In genomic region chr2:82789886-82790276, GRCh38 we compare ENCODE assay signal across 25 cellular contexts.
DNase-seq lines count a peak whose midpoint lies in the region; ATAC-seq and TF ChIP-seq lines count a peak whose summit lies in the region.
"Had no signal": no experiment of that assay in that cellular context is flagged by ENCODE, and none has a peak within 500 bp of the region (broad histone marks: within the 10 kb centered on the region; RNA-seq: fewer than 3 reads in every experiment).

No MANE protein-coding gene starts in this region.

- no peak overlapping the region for H3K14ac ChIP-seq in trophoblast cell (ENCODE audit: low read length)

- no peak overlapping the region for H2AK5ac ChIP-seq in trophoblast cell (ENCODE audit: low read length)

- H3K4me3 ChIP-seq in epithelial cell of esophagus (ENCODE audit: low read length) (no peak overlapping the region), right lobe of liver (peak overlapping the region in 2 of 3 donors; percentile 17 to 49), trophoblast cell (ENCODE audit: low read depth, low read length) (no peak overlapping the region)
- H3K4me3 ChIP-seq: coronary artery, tibial artery had no signal

- no peak overlapping the region for H3K9ac ChIP-seq in trophoblast cell (ENCODE audit: low read length)

- DNase-seq in NCI-H510A treated with DMSO at 0.1 percent for 48 hours (lab: John Stamatoyannopoulos, UW): peak; percentile 71
- DNase-seq in NCI-H510A (lab: John Stamatoyannopoulos, UW): no peak
- DNase-seq in epithelial cell of esophagus (ENCODE audit: low read depth): peak; percentile 3
- no peak for DNase-seq in right lobe of liver
- no peak for DNase-seq in trophoblast cell
- DNase-seq in SHP77 (lab: John Stamatoyannopoulos, UW): no peak
- DNase-seq in A172 (ENCODE audit: low spot score): no peak
- DNase-seq: activated CD4-positive, alpha-beta T cell treated with anti-CD3 and anti-CD28 coated beads for 48 hours; foreskin melanocyte; HFFc6; mesendoderm; MM.1S; naive thymus-derived CD8-positive, alpha-beta T cell; NCI-H146; NCI-H774; OCI-M1; SIG-M5; stimulated activated CD4-positive, alpha-beta T cell treated with anti-CD3 and anti-CD28 coated beads, Interleukin-1b, Interleukin-23, amount 100 ng/mL, for 48 hours; T-helper 1 cell; tibial artery had no signal

- no peak for TF ChIP-seq POLR2A in right lobe of liver (IDR thresholded peaks at IDR 0.05)

- ATAC-seq in right lobe of liver: peak; percentile 77 to 83 (median 80)
- no peak for ATAC-seq in HG02938 (IDR thresholded peaks at IDR 0.05; ENCODE audit: unreplicated experiment)
- ATAC-seq: naive thymus-derived CD8-positive, alpha-beta T cell; stimulated activated memory B cell treated with anti-CD40 and anti-IgM and Interleukin-4, amounts not matched to agents 10 μg/mL and 1 μg/mL and 100 μg/mL, for 72 hours had no signal

- H3K27me3 ChIP-seq in right lobe of liver (no peaks in the 10 kb centered on the region), trophoblast cell (ENCODE audit: insufficient read depth, low read length) (no peaks in the 10 kb centered on the region)
- H3K27me3 ChIP-seq: tibial artery had no signal

- TF ChIP-seq CTCF in epithelial cell of esophagus (IDR thresholded peaks at IDR 0.05; ENCODE audit: insufficient read depth, low read depth, low read length, missing control alignments) (no peak), right lobe of liver (IDR thresholded peaks at IDR 0.05) (no peak)

- H3K36me3 ChIP-seq in right lobe of liver (no peaks in the 10 kb centered on the region), trophoblast cell (ENCODE audit: control insufficient read depth in 1 of 2, insufficient read depth in 2 of 2, low read length in 2 of 2) (no peaks in the 10 kb centered on the region)
- H3K36me3 ChIP-seq: tibial artery had no signal

- no peak overlapping the region for H3K23ac ChIP-seq in trophoblast cell (ENCODE audit: low read length)

- H2BK120ac ChIP-seq in trophoblast cell (ENCODE audit: insufficient read depth, low read length, poor library complexity): no peak overlapping the region

- intact Hi-C loops in right lobe of liver (cut with DNase I): no loop called here

- H3K79me1 ChIP-seq in trophoblast cell (ENCODE audit: low read length): no peaks in the 10 kb centered on the region

- H4K12ac ChIP-seq in trophoblast cell (ENCODE audit: low read depth, low read length): no peak overlapping the region

- no peaks in the 10 kb centered on the region for H3K9me3 ChIP-seq in right lobe of liver
- no peaks in the 10 kb centered on the region for H3K9me3 ChIP-seq in trophoblast cell (ENCODE audit: insufficient read depth, low read depth, low read length)
- H3K9me3 ChIP-seq: tibial artery had no signal

- 18% methylated on average over 2 of the region's 2 CpGs for WGBS in right lobe of liver (ENCODE audit: insufficient coverage, low coverage, low lambda C conversion rate, missing lambda C conversion rate)
- WGBS in trophoblast cell (ENCODE audit: extremely low coverage, insufficient coverage, insufficient read length): no CpG with 5 or more reads among the region's 2 CpGs

- H3K4me1 ChIP-seq in right lobe of liver (peaks cover 0 to 6% (median 2%) of the 10 kb centered on the region in 4 donors), trophoblast cell (ENCODE audit: control insufficient read depth in 1 of 2, insufficient read depth in 2 of 2, low read length in 2 of 2) (no peaks in the 10 kb centered on the region)
- H3K4me1 ChIP-seq: tibial artery had no signal

- H3K4me2 ChIP-seq in trophoblast cell (ENCODE audit: low read length): no peak overlapping the region

- no peak overlapping the region for H2BK5ac ChIP-seq in trophoblast cell (ENCODE audit: low read depth, low read length, poor library complexity)

- H3K79me2 ChIP-seq in trophoblast cell (ENCODE audit: control insufficient read depth, insufficient read depth, low read length, poor library complexity): no peaks in the 10 kb centered on the region

- H4K8ac ChIP-seq in trophoblast cell (ENCODE audit: low read depth, low read length): no peak overlapping the region

- H2AFZ ChIP-seq in trophoblast cell (ENCODE audit: insufficient read depth, low read length, poor library complexity): no peak overlapping the region

- peak overlapping the region; percentile 74 to 94 (median 84) for H3K27ac ChIP-seq in right lobe of liver
- no peak overlapping the region for H3K27ac ChIP-seq in trophoblast cell (ENCODE audit: low read depth, low read length)
- H3K27ac ChIP-seq: 22Rv1, coronary artery, HL-60, tibial artery had no signal

- H3K18ac ChIP-seq in trophoblast cell (ENCODE audit: low read length): no peak overlapping the region

- no peak overlapping the region for H4K91ac ChIP-seq in trophoblast cell (ENCODE audit: low read depth, low read length)

- no peak overlapping the region for H3K4ac ChIP-seq in trophoblast cell (ENCODE audit: low read depth, low read length)

- no peak overlapping the region for H2BK12ac ChIP-seq in trophoblast cell (ENCODE audit: low read length)

Comparison
In these comparisons a context has a peak if more than half of its experiments do, and no peak if none do; other contexts are left out.
1. DNase-seq: peak in NCI-H510A treated with DMSO at 0.1 percent for 48 hours (single experiment) and epithelial cell of esophagus (single experiment); none in NCI-H510A (single experiment), right lobe of liver (0 of 3), trophoblast cell (0 of 2), SHP77 (0 of 2) and A172 (single experiment).
2. H3K4me3 ChIP-seq: peak in right lobe of liver (2 of 3); none in epithelial cell of esophagus (single experiment) and trophoblast cell (single experiment).